In genomic region chr3:101632586-101632985, GRCh38 we compare ENCODE assay signal across 26 cellular contexts. TPM values are rescaled to one million over a fixed set of nuclear protein-coding genes. Genes with fewer than 3 reads are reported as not detected.
DNase-seq lines count a peak whose midpoint lies in the region; ATAC-seq and TF ChIP-seq lines count a peak whose summit lies in the region.
"Had no signal": no experiment of that assay in that cellular context is flagged by ENCODE, and none has a peak within 500 bp of the region (broad histone marks: within the 10 kb centered on the region; RNA-seq: fewer than 3 reads in every experiment).

No MANE protein-coding gene starts in this region.

- H3K36me3 ChIP-seq in GM23338 (ENCODE audit: insufficient read depth) (no peaks in the 10 kb centered on the region), PC-9 (ENCODE audit: low read depth) (no peaks in the 10 kb centered on the region), endodermal cell (ENCODE audit: control insufficient read depth, insufficient read depth, low read length) (no peaks in the 10 kb centered on the region), spleen (no peaks in the 10 kb centered on the region)
- H3K36me3 ChIP-seq: HAP-1 had no signal

- H4K20me1 ChIP-seq in GM23338 (replicated peaks; ENCODE audit: insufficient read depth) (no peaks in the 10 kb centered on the region), PC-9 (ENCODE audit: insufficient read depth) (no peaks in the 10 kb centered on the region)

- H3K4me2 ChIP-seq in GM23338 (no peak overlapping the region), PC-9 (no peak overlapping the region)
- H3K4me2 ChIP-seq: A549, KMS-11 had no signal

- H3K27ac Mint-ChIP-seq in GM23338 (no peak overlapping the region), endodermal cell (peak overlapping the region; percentile 56)
- no peak overlapping the region for H3K27ac Mint-ChIP-seq in activated naive CD4-positive, alpha-beta T cell treated with anti-CD3 and anti-CD28 coated beads for 36 hours
- H3K27ac Mint-ChIP-seq: HFFc6 had no signal

- H3K9me2 ChIP-seq in GM23338 (ENCODE audit: insufficient read depth) (no peaks in the 10 kb centered on the region), PC-9 (ENCODE audit: insufficient read depth) (no peaks in the 10 kb centered on the region)

- WGBS in endodermal cell (ENCODE audit: insufficient coverage in 1 of 2, insufficient read length in 1 of 2), 2 experiments = 79 to 87% methylated on average over 8 to 11 of the region's 11 CpGs
- WGBS in spleen, 5 donors = 78 to 85% (median 83%) methylated on average over 11 of the region's 11 CpGs

- no peak for TF ChIP-seq CTCF in GM23338 (conservative IDR thresholded peaks at IDR 0.05; ENCODE audit: low read depth in 2 of 2)
- TF ChIP-seq CTCF in PC-9 (conservative IDR thresholded peaks at IDR 0.05) = no peak
- TF ChIP-seq CTCF in endodermal cell (conservative IDR thresholded peaks at IDR 0.05) = no peak
- no peak for TF ChIP-seq CTCF in spleen (IDR thresholded peaks at IDR 0.05 in 8 of 11, conservative IDR thresholded peaks at IDR 0.05 in 3 of 11)

- CTCF ChIA-PET in PC-9 (lab: Charles Lee) = interaction anchor here (0.6 kb wide), 1 partner anchor 391 kb away, joined by 3 read pairs; no protein-coding TSS in a partner anchor
- CTCF ChIA-PET in activated naive CD4-positive, alpha-beta T cell treated with anti-CD3 and anti-CD28 coated beads for 36 hours (lab: Charles Lee) = interaction anchor here (1.2 kb wide), 1 partner anchor 59 kb away, joined by 4 read pairs; the partner anchor contains the start of gene PCNP

- H3K9me3 Mint-ChIP-seq in GM23338 = no peaks in the 10 kb centered on the region; the same call in 2 of the 3 replicates
- H3K9me3 Mint-ChIP-seq in endodermal cell = no peaks in the 10 kb centered on the region
- H3K9me3 Mint-ChIP-seq in activated naive CD4-positive, alpha-beta T cell treated with anti-CD3 and anti-CD28 coated beads for 36 hours = no peaks in the 10 kb centered on the region
- H3K9me3 Mint-ChIP-seq: CD4-positive, alpha-beta memory T cell; HFFc6 had no signal

- no peak overlapping the region for H3K4me3 ChIP-seq in GM23338
- no peak overlapping the region for H3K4me3 ChIP-seq in PC-9
- H3K4me3 ChIP-seq in endodermal cell (ENCODE audit: low read length) = peak overlapping the region; percentile 64
- H3K4me3 ChIP-seq in spleen = no peak overlapping the region
- H3K4me3 ChIP-seq: A549, GM23248, HAP-1 had no signal

- H3K27me3 Mint-ChIP-seq in GM23338 (ENCODE audit: insufficient read depth, low read depth, poor library complexity) = peaks cover 3% of the 10 kb centered on the region
- no peaks in the 10 kb centered on the region for H3K27me3 Mint-ChIP-seq in endodermal cell (ENCODE audit: insufficient read depth)
- no peaks in the 10 kb centered on the region for H3K27me3 Mint-ChIP-seq in activated naive CD4-positive, alpha-beta T cell treated with anti-CD3 and anti-CD28 coated beads for 36 hours (ENCODE audit: low read depth)
- H3K27me3 Mint-ChIP-seq: CD4-positive, alpha-beta memory T cell had no signal

- H3K9me3 ChIP-seq in PC-9 (ENCODE audit: insufficient read depth, low read depth) (no peaks in the 10 kb centered on the region), endodermal cell (ENCODE audit: control insufficient read depth, low read length) (no peaks in the 10 kb centered on the region), spleen (no peaks in the 10 kb centered on the region)
- H3K9me3 ChIP-seq: A549, Caco-2, HAP-1 had no signal

- H3K79me2 ChIP-seq in GM23338 (replicated peaks; ENCODE audit: insufficient read depth) (no peaks in the 10 kb centered on the region), PC-9 (ENCODE audit: low read depth) (no peaks in the 10 kb centered on the region)

- DNase-seq in GM23338 (ENCODE audit: low spot score) (no peak), PC-9 (no peak), endodermal cell (peak; percentile 34), spleen (peak; percentile 46)
- DNase-seq in activated naive CD4-positive, alpha-beta T cell treated with anti-CD3 and anti-CD28 coated beads for 36 hours = no peak
- DNase-seq in activated CD4-positive, alpha-beta T cell treated with anti-CD3 and anti-CD28 coated beads for 1 hour = no peak
- DNase-seq: C1 segment of cervical spinal cord; Caco-2; CD4-positive, alpha-beta memory T cell; GM23248; HFFc6; IMR-90; NCI-H1092; NCI-H1436 treated with DMSO at 0.1 percent for 48 hours; NCI-H187 treated with DMSO at 0.1 percent for 48 hours; NCI-H2171 treated with DMSO at 0.1 percent for 48 hours; NCI-H345; NCI-H524; NCI-H748 treated with DMSO at 0.1 percent for 48 hours; NK-92 treated with Interleukin-12 subunit alpha and Interleukin-12 subunit beta, amount 100 ng/mL, for 24 hours; PC-3; Right ventricle myocardium superior had no signal

- intact Hi-C loops in PC-9 (cut with micrococcal nuclease; ENCODE audit: unreplicated experiment) = no loop called here
- intact Hi-C loops in spleen (cut with DNase I; ENCODE audit: low total_unique reads) = loop anchor here (10.0 kb wide), 1 partner anchor 48 kb away; no protein-coding TSS in a partner anchor
- intact Hi-C loops in activated naive CD4-positive, alpha-beta T cell treated with anti-CD3 and anti-CD28 coated beads for 36 hours (cut with micrococcal nuclease) = no loop called here

- no TSS peak for BruUV-seq in PC-9 (replicated peaks; lab: Mats Ljungman, UMichigan)

- peak overlapping the region; percentile 72 for H2AFZ ChIP-seq in GM23338
- peak overlapping the region; percentile 15; the same call in 1 of the 2 replicates for H2AFZ ChIP-seq in PC-9
- H2AFZ ChIP-seq: GM23248 had no signal

- H3K27ac ChIP-seq in GM23338 (ENCODE audit: low read depth) (no peak overlapping the region), PC-9 (no peak overlapping the region), endodermal cell (ENCODE audit: low read depth, low read length) (no peak overlapping the region), spleen (no peak overlapping the region)
- H3K27ac ChIP-seq: A549, GM23248, KMS-11 had no signal

- H3K4me3 Mint-ChIP-seq in GM23338 (no peak overlapping the region), endodermal cell (peak overlapping the region; percentile 53)
- H3K4me3 Mint-ChIP-seq in activated naive CD4-positive, alpha-beta T cell treated with anti-CD3 and anti-CD28 coated beads for 36 hours = no peak overlapping the region
- H3K4me3 Mint-ChIP-seq: CD4-positive, alpha-beta memory T cell; HFFc6 had no signal

- H3K27me3 ChIP-seq in GM23338 (ENCODE audit: insufficient read depth) = no peaks in the 10 kb centered on the region
- H3K27me3 ChIP-seq in PC-9 (ENCODE audit: insufficient read depth, low read depth) = no peaks in the 10 kb centered on the region
- H3K27me3 ChIP-seq in endodermal cell (ENCODE audit: control insufficient read depth, insufficient read depth, low read length, poor library complexity, severe bottlenecking) = no peaks in the 10 kb centered on the region
- H3K27me3 ChIP-seq in spleen (replicated peaks in 1 of 7) = no peaks in the 10 kb centered on the region

- H3K4me1 Mint-ChIP-seq in GM23338 = peaks cover 2% of the 10 kb centered on the region; the same call in 2 of the 3 replicates
- peaks cover 39% of the 10 kb centered on the region for H3K4me1 Mint-ChIP-seq in endodermal cell
- no peaks in the 10 kb centered on the region for H3K4me1 Mint-ChIP-seq in activated naive CD4-positive, alpha-beta T cell treated with anti-CD3 and anti-CD28 coated beads for 36 hours (ENCODE audit: low read depth)

- H3K4me1 ChIP-seq in GM23338 (ENCODE audit: insufficient read depth) (no peaks in the 10 kb centered on the region), PC-9 (replicated peaks; ENCODE audit: insufficient read depth) (no peaks in the 10 kb centered on the region), endodermal cell (ENCODE audit: control insufficient read depth, insufficient read depth, low read length) (peaks cover 24% of the 10 kb centered on the region), spleen (peaks cover 0 to 6% (median 0%) of the 10 kb centered on the region in 6 donors)
- H3K4me1 ChIP-seq: A549, Caco-2 had no signal

- ATAC-seq in GM23338 (no peak), HG02970 (IDR thresholded peaks at IDR 0.05; ENCODE audit: low FRiP score, unreplicated experiment) (no peak)
- ATAC-seq: A549, PC-3 had no signal

- no peak overlapping the region for H3K9ac ChIP-seq in endodermal cell (ENCODE audit: extremely low read depth, low read length, poor library complexity, severe bottlenecking)
- H3K9ac ChIP-seq: GM23248, KMS-11 had no signal

- POLR2A ChIA-PET in PC-9 (lab: Charles Lee; ENCODE audit: unreplicated experiment) = no interaction called here

- no peaks in the 10 kb centered on the region for H3F3A ChIP-seq in GM23338 (replicated peaks; ENCODE audit: low read depth)
- no peaks in the 10 kb centered on the region for H3F3A ChIP-seq in PC-9 (ENCODE audit: insufficient read depth, low read depth)

- TF ChIP-seq POLR2A in spleen (IDR thresholded peaks at IDR 0.05) = no peak

- H3K36me3 Mint-ChIP-seq in GM23338 (ENCODE audit: low read depth) (no peaks in the 10 kb centered on the region; the same call in 2 of the 3 replicates), endodermal cell (ENCODE audit: low read depth) (peaks cover 3% of the 10 kb centered on the region)
- no peaks in the 10 kb centered on the region for H3K36me3 Mint-ChIP-seq in activated naive CD4-positive, alpha-beta T cell treated with anti-CD3 and anti-CD28 coated beads for 36 hours (ENCODE audit: low read depth)
- H3K36me3 Mint-ChIP-seq: CD4-positive, alpha-beta memory T cell had no signal

RNA-seq across cellular contexts. Expression of gene ZBTB11, which starts 44.3 kb away (rescaled TPM):
- 21.3 and 22.4 TPM in 2 replicates for total RNA-seq in GM23338 (2014; rRNA removed; shearing (Covaris generic))
- polyA plus RNA-seq in GM23338 (2016; fragmentation: Nextera tagmentation; extraction: Ambion mirVana) = 6.5 and 7.7 TPM in 2 replicates
- 18.0 and 22.1 TPM in 2 replicates for total RNA-seq in PC-9 (2021)
- total RNA-seq in endodermal cell = 10 to 100 TPM; 16.8 to 20.9 TPM
- 15.0 TPM for polyA plus RNA-seq in endodermal cell (2013, experiment 1 of 2)
- 13.6 TPM for polyA plus RNA-seq in endodermal cell (2013, experiment 2 of 2)
- 10 to 100 TPM; 23.2 to 43.7 (median 26.3) TPM for total RNA-seq in spleen
- 1 to 10 TPM; 7.5 to 10.0 (median 9.0) TPM for polyA plus RNA-seq in spleen
- total RNA-seq in activated naive CD4-positive, alpha-beta T cell treated with anti-CD3 and anti-CD28 coated beads for 36 hours = 10 to 100 TPM; 31.2 to 31.7 TPM

RNA-seq across cellular contexts. Expression of gene RPL24, which starts 53.9 kb away (rescaled TPM):
- 681 and 902 TPM in 2 replicates for total RNA-seq in GM23338 (2014; rRNA removed; shearing (Covaris generic))
- polyA plus RNA-seq in GM23338 (2016; fragmentation: Nextera tagmentation; extraction: Ambion mirVana) = 2,092 and 2,216 TPM in 2 replicates
- 1,834 and 1,944 TPM in 2 replicates for total RNA-seq in PC-9 (2021)
- 1,000 to 10,000 TPM; 1,708 to 1,749 TPM for total RNA-seq in endodermal cell
- polyA plus RNA-seq in endodermal cell (2013, experiment 1 of 2) = 2,360 TPM
- 2,365 TPM for polyA plus RNA-seq in endodermal cell (2013, experiment 2 of 2)
- total RNA-seq in spleen = 100 to 1,000 TPM; 652 to 978 (median 810) TPM
- 1,000 to 10,000 TPM; 2,892 to 4,324 (median 3,948) TPM for polyA plus RNA-seq in spleen
- total RNA-seq in activated naive CD4-positive, alpha-beta T cell treated with anti-CD3 and anti-CD28 coated beads for 36 hours = 1,000 to 10,000 TPM; 2,159 to 2,187 TPM

RNA-seq across cellular contexts. Expression of gene PCNP, which starts 58.6 kb away (rescaled TPM):
- total RNA-seq in GM23338 (2014; rRNA removed; shearing (Covaris generic)) = 134 and 139 TPM in 2 replicates
- polyA plus RNA-seq in GM23338 (2016; fragmentation: Nextera tagmentation; extraction: Ambion mirVana) = 151 and 185 TPM in 2 replicates
- total RNA-seq in PC-9 (2021) = 164 and 223 TPM in 2 replicates
- total RNA-seq in endodermal cell = 100 to 1,000 TPM; 192 to 214 TPM
- 178 TPM for polyA plus RNA-seq in endodermal cell (2013, experiment 1 of 2)
- polyA plus RNA-seq in endodermal cell (2013, experiment 2 of 2) = 151 TPM
- total RNA-seq in spleen = 100 to 1,000 TPM; 104 to 122 (median 112) TPM
- polyA plus RNA-seq in spleen = 100 to 1,000 TPM in 1 of 3 donors, 10 to 100 TPM in 2; 71.1 to 104 (median 92.6) TPM
- 100 to 1,000 TPM; 261 to 267 TPM for total RNA-seq in activated naive CD4-positive, alpha-beta T cell treated with anti-CD3 and anti-CD28 coated beads for 36 hours

Comparison
In these comparisons a context has a peak if more than half of its experiments do, and no peak if none do; other contexts are left out.
1. DNase-seq: peak in endodermal cell (single experiment) and spleen (single experiment); none in GM23338 (single experiment), PC-9 (0 of 2), activated naive CD4-positive, alpha-beta T cell treated with anti-CD3 and anti-CD28 coated beads for 36 hours (single experiment) and activated CD4-positive, alpha-beta T cell treated with anti-CD3 and anti-CD28 coated beads for 1 hour (single experiment).